In genomic region chr19:40251991-40252390, GRCh38 we compare ENCODE assay signal across 23 cellular contexts. TPM values are rescaled to one million over a fixed set of nuclear protein-coding genes. Genes with fewer than 3 reads are reported as not detected.
A peak's percentile ranks its signal among the peaks of the same experiment; 100 is the strongest.
DNase-seq lines count a peak whose midpoint lies in the region; ATAC-seq, FAIRE-seq and TF ChIP-seq lines count a peak whose summit lies in the region.
"Had no signal": no experiment of that assay in that cellular context is flagged by ENCODE, and none has a peak within 500 bp of the region (broad histone marks: within the 10 kb centered on the region; RNA-seq: fewer than 3 reads in every experiment).

No MANE protein-coding gene starts in this region.

- no peaks in the 10 kb centered on the region for H3K27me3 Mint-ChIP-seq in CD8-positive, alpha-beta memory T cell
- H3K27me3 Mint-ChIP-seq: CD4-positive, CD25-positive, alpha-beta regulatory T cell had no signal

- H3K4me3 ChIP-seq in HUES6 (ENCODE audit: low read depth, low read length) (no peak overlapping the region), kidney (ENCODE audit: low read length in 2 of 2) (no peak overlapping the region), upper lobe of right lung (no peak overlapping the region)
- no peak overlapping the region for H3K4me3 ChIP-seq in CD8-positive, alpha-beta memory T cell (ENCODE audit: low read length)

- intact Hi-C loops in kidney (cut with DNase I) (no loop called here), upper lobe of right lung (cut with DNase I) (no loop called here)

- H3K27ac ChIP-seq in HUES6 (ENCODE audit: low read depth, low read length) (peak overlapping the region; percentile 31; the same call in 1 of the 2 replicates), VCaP (peak overlapping the region; percentile 94), kidney (ENCODE audit: low read depth in 2 of 2, low read length in 2 of 2) (no peak overlapping the region), upper lobe of right lung (no peak overlapping the region)
- no peak overlapping the region for H3K27ac ChIP-seq in CD8-positive, alpha-beta memory T cell (ENCODE audit: low read depth, low read length)
- H3K27ac ChIP-seq: HL-60, KMS-11 had no signal

- H3K9me3 ChIP-seq in HUES6 (ENCODE audit: control insufficient read depth, insufficient read depth, low read depth, low read length) (no peaks in the 10 kb centered on the region), kidney (ENCODE audit: control insufficient read depth in 1 of 2, low read length in 2 of 2) (no peaks in the 10 kb centered on the region), upper lobe of right lung (no peaks in the 10 kb centered on the region)
- H3K9me3 ChIP-seq in CD8-positive, alpha-beta memory T cell (ENCODE audit: low read length), result no peaks in the 10 kb centered on the region

- FAIRE-seq in kidney (lab: Jason Lieb, UNC), result no peak
- FAIRE-seq: RCC 7860 had no signal

- CTCF ChIA-PET in CD8-positive, alpha-beta memory T cell (lab: Charles Lee), result no interaction called here

- POLR2A ChIA-PET in CD8-positive, alpha-beta memory T cell (lab: Charles Lee), result no interaction called here

- no peak for TF ChIP-seq CTCF in VCaP (conservative IDR thresholded peaks at IDR 0.05)
- TF ChIP-seq CTCF in kidney (IDR thresholded peaks at IDR 0.05; ENCODE audit: borderline replicate concordance, extremely low read depth, insufficient read depth), result no peak
- no peak for TF ChIP-seq CTCF in upper lobe of right lung (IDR thresholded peaks at IDR 0.05)
- TF ChIP-seq CTCF in GM13977 (IDR thresholded peaks at IDR 0.05; ENCODE audit: extremely low read depth, insufficient read depth, missing control alignments), result no peak

- peak; percentile 47 for DNase-seq in kidney
- no peak for DNase-seq in upper lobe of right lung
- DNase-seq in HuH-7 (ENCODE audit: low spot score), result no peak
- no peak for DNase-seq in GM13977 (ENCODE audit: low spot score)
- no peak for DNase-seq in CD8-positive, alpha-beta memory T cell
- DNase-seq: CD4-positive, CD25-positive, alpha-beta regulatory T cell; COR-L47; DMS79; IMR-90; NCI-H1694; NCI-H2081; NCI-H2171; NCI-H345; NCI-H524 treated with DMSO at 0.1 percent for 48 hours; NCI-H82; SHP77 had no signal

- H3K4me1 Mint-ChIP-seq in CD8-positive, alpha-beta memory T cell, result peaks cover 20 to 41% (median 22%) of the 10 kb centered on the region in 3 donors

- no peaks in the 10 kb centered on the region for H3K27me3 ChIP-seq in HUES6 (ENCODE audit: control insufficient read depth, insufficient read depth, low read length)
- H3K27me3 ChIP-seq in upper lobe of right lung, result no peaks in the 10 kb centered on the region
- H3K27me3 ChIP-seq in CD8-positive, alpha-beta memory T cell (ENCODE audit: insufficient read depth, low read length, poor library complexity, severe bottlenecking), result no peaks in the 10 kb centered on the region

- H3K9me3 Mint-ChIP-seq in CD8-positive, alpha-beta memory T cell, result no peaks in the 10 kb centered on the region
- H3K9me3 Mint-ChIP-seq: CD4-positive, CD25-positive, alpha-beta regulatory T cell; H9 had no signal

- H3K9ac ChIP-seq in HUES6 (ENCODE audit: low read length) (no peak overlapping the region), kidney (ENCODE audit: low read length in 2 of 2) (no peak overlapping the region)
- H3K9ac ChIP-seq: KMS-11 had no signal

- in situ Hi-C loops in GM13977 (cut with MboI; ENCODE audit: low pct_unique_long_range_greater_than_20kb, low sequenced_read_pairs, unreplicated experiment), result no loop called here

- H3K36me3 ChIP-seq in HUES6 (ENCODE audit: control insufficient read depth, insufficient read depth, low read length) (peaks cover 55% of the 10 kb centered on the region), kidney (ENCODE audit: control insufficient read depth in 1 of 2, insufficient read depth in 2 of 2, low read length in 2 of 2) (peaks cover 9 to 22% of the 10 kb centered on the region in 2 donors), upper lobe of right lung (peaks cover 41% of the 10 kb centered on the region)
- peaks cover 44% of the 10 kb centered on the region for H3K36me3 ChIP-seq in CD8-positive, alpha-beta memory T cell (ENCODE audit: insufficient read depth, low read length)

- H3K27ac Mint-ChIP-seq in CD8-positive, alpha-beta memory T cell, result peak overlapping the region in 1 of 8 donors; percentile 47

- peaks cover 21 to 75% (median 27%) of the 10 kb centered on the region in 3 donors for H3K36me3 Mint-ChIP-seq in CD8-positive, alpha-beta memory T cell

- H3K4me3 Mint-ChIP-seq in CD8-positive, alpha-beta memory T cell, result no peak overlapping the region
- H3K4me3 Mint-ChIP-seq: CD4-positive, CD25-positive, alpha-beta regulatory T cell had no signal

- H3K4me1 ChIP-seq in HUES6 (ENCODE audit: control insufficient read depth, insufficient read depth, low read length), result peaks cover 17% of the 10 kb centered on the region
- H3K4me1 ChIP-seq in kidney (ENCODE audit: control insufficient read depth in 1 of 2, insufficient read depth in 1 of 2, low read depth in 1 of 2, low read length in 2 of 2), result peaks cover 9 to 14% of the 10 kb centered on the region in 2 donors
- no peaks in the 10 kb centered on the region for H3K4me1 ChIP-seq in upper lobe of right lung
- no peaks in the 10 kb centered on the region for H3K4me1 ChIP-seq in CD8-positive, alpha-beta memory T cell (ENCODE audit: insufficient read depth, low read length)

- ATAC-seq in upper lobe of right lung, result peak; percentile 6

RNA-seq across cellular contexts. Expression of gene CCNP, which starts 25.5 kb away (rescaled TPM):
- 1.2 TPM for total RNA-seq in kidney
- 2.1 TPM for polyA plus RNA-seq in kidney (ENCODE audit: insufficient read depth, low read depth, low replicate concordance)
- not detected for total RNA-seq in upper lobe of right lung
- total RNA-seq in CD8-positive, alpha-beta memory T cell, result under 1 TPM in 1 of 2 experiments, not detected in 1; 0.11 TPM
- not detected for polyA plus RNA-seq in CD8-positive, alpha-beta memory T cell

RNA-seq across cellular contexts. Expression of gene AKT2, which starts 33.2 kb away (rescaled TPM):
- total RNA-seq in kidney (154 TPM), upper lobe of right lung (103 TPM)
- 75.0 TPM for polyA plus RNA-seq in kidney (ENCODE audit: insufficient read depth, low read depth, low replicate concordance)
- 100 to 1,000 TPM; 124 to 132 TPM for total RNA-seq in CD8-positive, alpha-beta memory T cell
- 27.0 TPM for polyA plus RNA-seq in CD8-positive, alpha-beta memory T cell

RNA-seq across cellular contexts. Expression of gene TTC9B, which starts 33.8 kb away (rescaled TPM):
- total RNA-seq in kidney (not detected), upper lobe of right lung (not detected)
- not detected for polyA plus RNA-seq in kidney (ENCODE audit: insufficient read depth, low read depth, low replicate concordance)
- total RNA-seq in CD8-positive, alpha-beta memory T cell, result not detected
- not detected for polyA plus RNA-seq in CD8-positive, alpha-beta memory T cell
- total RNA-seq: CD4-positive, CD25-positive, alpha-beta regulatory T cell; IMR-90 had no signal
- polyA plus RNA-seq: BJ; CD4-positive, CD25-positive, alpha-beta regulatory T cell; IMR-90 had no signal

Comparison
In these comparisons a context has a peak if more than half of its experiments do, and no peak if none do; other contexts are left out.
1. H3K27ac ChIP-seq: peak in HUES6 (single experiment) and VCaP (single experiment); none in kidney (0 of 2), upper lobe of right lung (single experiment) and CD8-positive, alpha-beta memory T cell (single experiment).